Comparison of ENCODE assay signal across 17 cellular contexts in genomic region chr11:91927448-91927847, GRCh38.
DNase-seq lines count a peak whose midpoint lies in the region; ATAC-seq, FAIRE-seq and TF ChIP-seq lines count a peak whose summit lies in the region.
"Had no signal": no experiment of that assay in that cellular context is flagged by ENCODE, and none has a peak within 500 bp of the region (broad histone marks: within the 10 kb centered on the region; RNA-seq: fewer than 3 reads in every experiment).

No MANE protein-coding gene starts in this region.

- intact Hi-C loops in K562 (cut with micrococcal nuclease) = no loop called here

- H3K4me2 ChIP-seq in K562 (ENCODE audit: insufficient read depth, low read length) = no peak overlapping the region
- H3K4me2 ChIP-seq: BLaER1 had no signal

- no peak for TF ChIP-seq POLR2A in K562 (conservative IDR thresholded peaks at IDR 0.05)

- no peaks in the 10 kb centered on the region for H3K9me3 Mint-ChIP-seq in nephron progenitor cell
- H3K9me3 Mint-ChIP-seq in T-helper 2 cell treated with Interferon-gamma antibody and Interleukin-4, amounts not matched to agents 5 μg/mL and 100 μg/mL, for 36 hours = peaks cover 21% of the 10 kb centered on the region

- H3K9ac ChIP-seq in K562 (ENCODE audit: insufficient read depth in 1 of 2, low read depth in 2 of 2, low read length in 2 of 2) = no peak overlapping the region
- H3K9ac ChIP-seq: BLaER1, GM23248 had no signal

- TF ChIP-seq RAD21 in K562 (CRISPR knock-in tag; conservative IDR thresholded peaks at IDR 0.05 in 1 of 2, IDR thresholded peaks at IDR 0.05 in 1 of 2) = no peak

- POLR2A ChIA-PET in K562 (lab: Yijun Ruan, JAX) = no interaction called here

- TF ChIP-seq EP300 in K562 (IDR thresholded peaks at IDR 0.05; ENCODE audit: low read length) = no peak

- DNase-seq in NCI-H510A treated with DMSO at 0.1 percent for 48 hours (lab: John Stamatoyannopoulos, UW) (peak; percentile 17), NCI-H510A (lab: John Stamatoyannopoulos, UW) (no peak), K562 (ENCODE audit: extremely low read depth in 1 of 4, low spot score in 3 of 4) (no peak), nephron progenitor cell (no peak), substantia nigra (lab: John Stamatoyannopoulos, UW) (no peak)
- DNase-seq in T-helper 2 cell treated with Interferon-gamma antibody and Interleukin-4, amounts not matched to agents 5 μg/mL and 100 μg/mL, for 36 hours (ENCODE audit: low spot score) = no peak
- DNase-seq: 8988T; CD4-positive, alpha-beta memory T cell; GM23248 had no signal

- BruUV-seq in K562 (replicated peaks; lab: Mats Ljungman, UMichigan) = no TSS peak

- H3K27ac ChIP-seq in K562 (ENCODE audit: extremely low read depth, low read depth, low read length) = no peak overlapping the region
- H3K27ac ChIP-seq in substantia nigra (ENCODE audit: low read depth, low read length, poor library complexity, severe bottlenecking) = no peak overlapping the region
- H3K27ac ChIP-seq: BLaER1, GM23248, HL-60 had no signal

- no peaks in the 10 kb centered on the region for H3K9me1 ChIP-seq in K562 (ENCODE audit: control insufficient read depth, insufficient read depth, low read length)

- H3K4me1 ChIP-seq in K562 (replicated peaks in 1 of 2; ENCODE audit: control insufficient read depth in 2 of 2, insufficient read depth in 2 of 2, low read length in 2 of 2) = no peaks in the 10 kb centered on the region
- H3K4me1 ChIP-seq: BLaER1, HAP-1 had no signal

- FAIRE-seq in K562 (lab: Jason Lieb, UNC) = no peak
- FAIRE-seq: G401.6, GM12891, GM19239 had no signal

- in situ Hi-C loops in K562 (cut with MboI) = no loop called here

- no peaks in the 10 kb centered on the region for H3K36me3 ChIP-seq in K562 (ENCODE audit: control insufficient read depth, insufficient read depth, low read length)
- H3K36me3 ChIP-seq: BLaER1, HAP-1 had no signal

- H3K4me3 ChIP-seq in K562 = no peak overlapping the region
- H3K4me3 ChIP-seq: BLaER1, GM23248, HAP-1 had no signal

- H3K4me3 Mint-ChIP-seq in nephron progenitor cell = no peak overlapping the region
- H3K4me3 Mint-ChIP-seq in T-helper 2 cell treated with Interferon-gamma antibody and Interleukin-4, amounts not matched to agents 5 μg/mL and 100 μg/mL, for 36 hours = no peak overlapping the region
- H3K4me3 Mint-ChIP-seq: CD14-positive monocyte; CD4-positive, alpha-beta memory T cell had no signal

- H3K36me3 Mint-ChIP-seq in nephron progenitor cell (ENCODE audit: low read depth) = no peaks in the 10 kb centered on the region
- no peaks in the 10 kb centered on the region for H3K36me3 Mint-ChIP-seq in T-helper 2 cell treated with Interferon-gamma antibody and Interleukin-4, amounts not matched to agents 5 μg/mL and 100 μg/mL, for 36 hours (ENCODE audit: low read depth)
- H3K36me3 Mint-ChIP-seq: CD14-positive monocyte; CD4-positive, alpha-beta memory T cell had no signal

- WGBS in K562 (ENCODE audit: insufficient coverage, low coverage, missing lambda C conversion rate) = 7% methylated on average over 2 of the region's 2 CpGs

- CTCF ChIA-PET in K562 (lab: Yijun Ruan, JAX; ENCODE audit: low intra/inter-chr PET ratio) = no interaction called here

- peaks cover 13% of the 10 kb centered on the region for H3K4me1 Mint-ChIP-seq in nephron progenitor cell
- no peaks in the 10 kb centered on the region for H3K4me1 Mint-ChIP-seq in T-helper 2 cell treated with Interferon-gamma antibody and Interleukin-4, amounts not matched to agents 5 μg/mL and 100 μg/mL, for 36 hours (ENCODE audit: low read depth)
- H3K4me1 Mint-ChIP-seq: CD14-positive monocyte; CD4-positive, alpha-beta memory T cell had no signal

- no peaks in the 10 kb centered on the region for H3K79me2 ChIP-seq in K562 (ENCODE audit: control insufficient read depth, insufficient read depth, low read length)

- no peaks in the 10 kb centered on the region for H3K27me3 ChIP-seq in K562 (ENCODE audit: control insufficient read depth in 2 of 2, insufficient read depth in 2 of 2, low read length in 2 of 2)
- H3K27me3 ChIP-seq: BLaER1 had no signal

- peak overlapping the region; percentile 24 for H3K27ac Mint-ChIP-seq in nephron progenitor cell
- H3K27ac Mint-ChIP-seq in T-helper 2 cell treated with Interferon-gamma antibody and Interleukin-4, amounts not matched to agents 5 μg/mL and 100 μg/mL, for 36 hours = no peak overlapping the region
- H3K27ac Mint-ChIP-seq: CD14-positive monocyte; CD4-positive, alpha-beta memory T cell had no signal

- no peaks in the 10 kb centered on the region for H4K20me1 ChIP-seq in K562 (replicated peaks; ENCODE audit: control insufficient read depth, insufficient read depth, low read length)
- H4K20me1 ChIP-seq: BLaER1 had no signal

- ATAC-seq in K562 = no peak
- ATAC-seq in HG03135 (IDR thresholded peaks at IDR 0.05; ENCODE audit: unreplicated experiment) = no peak

- TF ChIP-seq CTCF in K562 (IDR thresholded peaks at IDR 0.05 in 2 of 3, conservative IDR thresholded peaks at IDR 0.05 in 1 of 3; ENCODE audit: insufficient read depth in 2 of 3, low read depth in 1 of 3, low read length in 3 of 3) (no peak), nephron progenitor cell (IDR thresholded peaks at IDR 0.05) (no peak)

- H3K9me3 ChIP-seq in K562 (replicated peaks; ENCODE audit: control insufficient read depth, insufficient read depth, low read depth, low read length) = no peaks in the 10 kb centered on the region
- H3K9me3 ChIP-seq: BLaER1, HAP-1 had no signal

- 0 out of 2 replicates have a peak overlapping the region, but pooled peaks have one; percentile 2 for H2AFZ ChIP-seq in K562 (ENCODE audit: low read depth, low read length)
- H2AFZ ChIP-seq: GM23248 had no signal

- H3K27me3 Mint-ChIP-seq in nephron progenitor cell (ENCODE audit: low read depth, poor library complexity) = peaks cover 12% of the 10 kb centered on the region
- H3K27me3 Mint-ChIP-seq in T-helper 2 cell treated with Interferon-gamma antibody and Interleukin-4, amounts not matched to agents 5 μg/mL and 100 μg/mL, for 36 hours (ENCODE audit: low read depth) = no peaks in the 10 kb centered on the region
- H3K27me3 Mint-ChIP-seq: CD4-positive, alpha-beta memory T cell had no signal

TF ChIP-seq in K562, 482 proteins besides CTCF, POLR2A, EP300 and RAD21 (continues in another document):
- TF ChIP-seq MLLT1 (IDR thresholded peaks at IDR 0.05) (no peak), GTF2E2 (tag; IDR thresholded peaks at IDR 0.05) (no peak), CLOCK (CRISPR knock-in tag; IDR thresholded peaks at IDR 0.05; ENCODE audit: borderline replicate concordance) (no peak), GABPB1 (CRISPR knock-in tag; IDR thresholded peaks at IDR 0.05) (no peak), DACH1 (IDR thresholded peaks at IDR 0.05; ENCODE audit: partially characterized antibody) (no peak), ZNF696 (CRISPR knock-in tag; conservative IDR thresholded peaks at IDR 0.05) (no peak), MCM2 (IDR thresholded peaks at IDR 0.05; ENCODE audit: low read depth) (no peak), DDX20 (tag; IDR thresholded peaks at IDR 0.05; ENCODE audit: low read depth) (no peak), POLR3A (IDR thresholded peaks at IDR 0.05; ENCODE audit: borderline replicate concordance, extremely low read depth, insufficient read depth, insufficient read length) (no peak), DMBX1 (CRISPR knock-in tag; IDR thresholded peaks at IDR 0.05; ENCODE audit: borderline replicate concordance) (no peak), ZNF584 (CRISPR knock-in tag; IDR thresholded peaks at IDR 0.05; ENCODE audit: low read depth) (no peak), SNIP1 (IDR thresholded peaks at IDR 0.05; ENCODE audit: low read depth) (no peak), MNT (conservative IDR thresholded peaks at IDR 0.05) (no peak)
